ENCODE assay signal across 8 cellular contexts in genomic region chr7:93921607-93922446, GRCh38. TPM values are rescaled to one million over a fixed set of nuclear protein-coding genes. Genes with fewer than 3 reads are reported as not detected.
DNase-seq lines count a peak whose midpoint lies in the region; ATAC-seq and TF ChIP-seq lines count a peak whose summit lies in the region.

TSS of gene GNG11 (plus strand) at chr7:93921735. CDS start at chr7:93922138, 403 bp downstream.

- peaks cover 0 to 11% of the 10 kb centered on the region in 2 donors for H3K27me3 Mint-ChIP-seq in stimulated activated naive B cell treated with anti-CD40 and anti-IgM and Interleukin-4, amounts not matched to agents 10 μg/mL and 1 μg/mL and 100 μg/mL, for 72 hours

- ATAC-seq in GM21367 (IDR thresholded peaks at IDR 0.05; ENCODE audit: unreplicated experiment) = peak; percentile 86
- ATAC-seq in stimulated activated naive B cell treated with anti-CD40 and anti-IgM and Interleukin-4, amounts not matched to agents 10 μg/mL and 1 μg/mL and 100 μg/mL, for 72 hours (replicated peaks) = peak; percentile 83 to 93

- H2AFZ ChIP-seq in Karpas-422 (ENCODE audit: low read length) = no peak within 1 kb of the TSS

- no peaks in the 10 kb centered on the region for H3K9me3 ChIP-seq in DOHH2 (ENCODE audit: control insufficient read depth, insufficient read depth, low read length)
- no peaks in the 10 kb centered on the region for H3K9me3 ChIP-seq in Karpas-422 (ENCODE audit: low read length)

- DNase-seq in HK-2 (ENCODE audit: unreplicated experiment) (peak; percentile 77), epithelial cell of proximal tubule (ENCODE audit: low read depth) (no peak), mesenteric fat pad (ENCODE audit: low spot score) (peak; percentile 91), Karpas-422 (no peak)
- peak; percentile 33 to 44 for DNase-seq in activated CD4-positive, alpha-beta T cell treated with anti-CD3 and anti-CD28 coated beads, Interleukin-2, amount 50 U/mL, for 48 hours
- DNase-seq in stimulated activated naive B cell treated with anti-CD40 and anti-IgM and Interleukin-4, amounts not matched to agents 10 μg/mL and 1 μg/mL and 100 μg/mL, for 72 hours = peak; percentile 18

- H4K20me1 ChIP-seq in DOHH2 (ENCODE audit: control insufficient read depth, insufficient read depth, low read depth, low read length) (no peaks in the 10 kb centered on the region), Karpas-422 (ENCODE audit: insufficient read depth, low read depth, low read length) (no peaks in the 10 kb centered on the region)

- H3K9ac ChIP-seq in Karpas-422 (ENCODE audit: low read length) = no peak within 1 kb of the TSS

- H3K4me3 ChIP-seq in DOHH2 (ENCODE audit: low read length) (peak within 1 kb of the TSS; percentile 83), epithelial cell of proximal tubule (ENCODE audit: low read depth, low read length) (peak within 1 kb of the TSS; percentile 82), Karpas-422 (ENCODE audit: low read length) (no peak within 1 kb of the TSS)

- H3K27ac Mint-ChIP-seq in stimulated activated naive B cell treated with anti-CD40 and anti-IgM and Interleukin-4, amounts not matched to agents 10 μg/mL and 1 μg/mL and 100 μg/mL, for 72 hours = peak within 1 kb of the TSS; percentile 77

- peak within 1 kb of the TSS; percentile 85 to 90 for H3K4me3 Mint-ChIP-seq in stimulated activated naive B cell treated with anti-CD40 and anti-IgM and Interleukin-4, amounts not matched to agents 10 μg/mL and 1 μg/mL and 100 μg/mL, for 72 hours

- H3K36me3 ChIP-seq in DOHH2 (ENCODE audit: control insufficient read depth, low read length) (0 out of 2 replicates have a peak, but pooled peaks cover 4% of the 10 kb centered on the region), Karpas-422 (ENCODE audit: insufficient read depth, low read length) (no peaks in the 10 kb centered on the region)

- H3K4me1 ChIP-seq in DOHH2 (ENCODE audit: control insufficient read depth, low read length) (peaks cover 36% of the 10 kb centered on the region), Karpas-422 (ENCODE audit: low read length) (no peaks in the 10 kb centered on the region; the same call in 1 of the 2 replicates)

- H3K9me2 ChIP-seq in DOHH2 (replicated peaks; ENCODE audit: control insufficient read depth, low read length) (no peaks in the 10 kb centered on the region), Karpas-422 (replicated peaks; ENCODE audit: insufficient read depth, low read length) (no peaks in the 10 kb centered on the region)

- H3K9me3 Mint-ChIP-seq in stimulated activated naive B cell treated with anti-CD40 and anti-IgM and Interleukin-4, amounts not matched to agents 10 μg/mL and 1 μg/mL and 100 μg/mL, for 72 hours = no peaks in the 10 kb centered on the region

- H3K4me2 ChIP-seq in DOHH2 (ENCODE audit: low read length) (peak within 1 kb of the TSS; percentile 76), Karpas-422 (ENCODE audit: low read depth, low read length, poor library complexity, severe bottlenecking) (no peak within 1 kb of the TSS)

- H3K4me1 Mint-ChIP-seq in stimulated activated naive B cell treated with anti-CD40 and anti-IgM and Interleukin-4, amounts not matched to agents 10 μg/mL and 1 μg/mL and 100 μg/mL, for 72 hours = peaks cover 0 to 13% of the 10 kb centered on the region in 2 donors

- H3F3A ChIP-seq in DOHH2 (ENCODE audit: control insufficient read depth, insufficient read depth) = peaks cover 7% of the 10 kb centered on the region

- H3K27ac ChIP-seq in DOHH2 (ENCODE audit: low read depth, low read length) (peak within 1 kb of the TSS; percentile 39), Karpas-422 (ENCODE audit: low read length) (no peak within 1 kb of the TSS)

- TF ChIP-seq CTCF in DOHH2 (IDR thresholded peaks at IDR 0.05; ENCODE audit: low read depth, low read length, poor library complexity, severe bottlenecking) (peak; percentile 27), epithelial cell of proximal tubule (conservative IDR thresholded peaks at IDR 0.05; ENCODE audit: low read depth, low read length) (no peak)

- H3K79me2 ChIP-seq in DOHH2 (ENCODE audit: control insufficient read depth, low read length) (peaks cover 23% of the 10 kb centered on the region), Karpas-422 (ENCODE audit: low read length) (no peaks in the 10 kb centered on the region)

- H3K27me3 ChIP-seq in DOHH2 (ENCODE audit: control insufficient read depth, low read length) (no peaks in the 10 kb centered on the region), Karpas-422 (ENCODE audit: low read length) (no peaks in the 10 kb centered on the region)

- no peaks in the 10 kb centered on the region for H3K36me3 Mint-ChIP-seq in stimulated activated naive B cell treated with anti-CD40 and anti-IgM and Interleukin-4, amounts not matched to agents 10 μg/mL and 1 μg/mL and 100 μg/mL, for 72 hours

RNA-seq across cellular contexts. Expression of gene GNG11, which starts in this region (rescaled TPM):
- 35.2 and 43.6 TPM in 2 replicates for total RNA-seq in epithelial cell of proximal tubule
- total RNA-seq in mesenteric fat pad = 33.2 TPM
- total RNA-seq in Karpas-422 (2014; rRNA removed; shearing (Covaris generic); ENCODE audit: low replicate concordance) = not detected in 2 replicates

Comparison
In these comparisons a context has a peak if more than half of its experiments do, and no peak if none do; other contexts are left out.
1. RNA of gene GNG11 (total RNA-seq): 35.2 to 43.6 TPM in epithelial cell of proximal tubule and 33.2 TPM in mesenteric fat pad (single experiment); not detected in Karpas-422; every median in the first group is over 10 times any median in the second.
2. DNase-seq: peak in HK-2 (single experiment), activated CD4-positive, alpha-beta T cell treated with anti-CD3 and anti-CD28 coated beads, Interleukin-2, amount 50 U/mL, for 48 hours (2 of 2), mesenteric fat pad (single experiment) and stimulated activated naive B cell treated with anti-CD40 and anti-IgM and Interleukin-4, amounts not matched to agents 10 μg/mL and 1 μg/mL and 100 μg/mL, for 72 hours (single experiment); none in epithelial cell of proximal tubule (single experiment) and Karpas-422 (single experiment).